ENCODE assay signal across 29 cellular contexts in the genomic region with DNA sequence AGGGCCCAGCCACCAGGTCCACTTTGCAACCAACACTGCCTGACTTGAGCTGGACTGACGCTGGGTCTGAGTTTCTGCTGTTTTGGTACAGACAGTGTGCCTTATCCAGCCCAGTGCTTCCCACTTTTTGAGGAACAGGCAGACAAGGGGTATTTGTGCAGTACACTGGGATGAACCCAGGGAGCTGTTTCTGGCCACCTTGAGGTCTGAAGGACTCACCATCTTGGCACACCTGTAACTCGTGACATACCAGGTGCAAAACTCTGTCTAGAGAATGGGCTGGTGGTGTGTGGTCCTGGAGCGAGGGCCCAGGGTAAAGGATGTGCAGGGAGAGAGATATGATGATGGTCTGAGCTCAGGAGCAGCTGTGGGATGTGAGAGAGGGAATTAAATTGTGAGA.
"Had no signal": no experiment of that assay in that cellular context is flagged by ENCODE, and none has a peak within 500 bp of the region (broad histone marks: within the 10 kb centered on the region; RNA-seq: fewer than 3 reads in every experiment).

No MANE protein-coding gene starts in this region.

- H3K27ac ChIP-seq: heart left ventricle, left lung, lower lobe of right lung, neural progenitor cell, pancreas, prostate gland, skin epidermis, tibial nerve, upper lobe of left lung had no signal

- H3K4me1 Mint-ChIP-seq: immature natural killer cell; mesothelial cell of epicardium; naive B cell; natural killer cell; nephron progenitor cell; neural progenitor cell; stimulated activated memory B cell treated with anti-CD40 and anti-IgM and Interleukin-4, amounts not matched to agents 10 μg/mL and 1 μg/mL and 100 μg/mL, for 72 hours; stimulated activated naive CD8-positive, alpha-beta T cell treated with anti-CD3 and anti-CD28 coated beads, Interleukin-15, amount 100 ng/mL, for 72 hours had no signal

- H3K27me3 Mint-ChIP-seq: stimulated activated memory B cell treated with anti-CD40 and anti-IgM and Interleukin-4, amounts not matched to agents 10 μg/mL and 1 μg/mL and 100 μg/mL, for 72 hours; stimulated activated naive CD8-positive, alpha-beta T cell treated with anti-CD3 and anti-CD28 coated beads, Interleukin-15, amount 100 ng/mL, for 72 hours had no signal

- DNase-seq: heart left ventricle; hypothalamus; immature natural killer cell; kidney; left colon; left lung; lower lobe of right lung; mammary epithelial cell; mesenchymal stem cell; naive B cell; natural killer cell; nephron progenitor cell; pancreas; posterior cingulate gyrus; retina; right cardiac atrium; stimulated activated CD4-positive, alpha-beta T cell treated with anti-CD3 and anti-CD28 coated beads, Interleukin-4, amount 100 ng/mL, for 4 hours; stimulated activated CD8-positive, alpha-beta memory T cell treated with anti-CD3 and anti-CD28 coated beads, Interleukin-4, amount 100 ng/mL, for 48 hours; stimulated activated naive CD4-positive, alpha-beta T cell treated with Interleukin-2 at 50 U/mL for 16 hours; stimulated activated naive CD8-positive, alpha-beta T cell treated with anti-CD3 and anti-CD28 coated beads, Interleukin-15, amount 100 ng/mL, for 72 hours; substantia nigra; upper lobe of left lung had no signal

- H3K27ac Mint-ChIP-seq: immature natural killer cell; mesothelial cell of epicardium; natural killer cell; nephron progenitor cell; neural progenitor cell; stimulated activated memory B cell treated with anti-CD40 and anti-IgM and Interleukin-4, amounts not matched to agents 10 μg/mL and 1 μg/mL and 100 μg/mL, for 72 hours had no signal

- H3K4me3 Mint-ChIP-seq: immature natural killer cell; mesothelial cell of epicardium; naive B cell; natural killer cell; nephron progenitor cell; neural progenitor cell; stimulated activated memory B cell treated with anti-CD40 and anti-IgM and Interleukin-4, amounts not matched to agents 10 μg/mL and 1 μg/mL and 100 μg/mL, for 72 hours; stimulated activated naive CD8-positive, alpha-beta T cell treated with anti-CD3 and anti-CD28 coated beads, Interleukin-15, amount 100 ng/mL, for 72 hours had no signal

- ATAC-seq: left colon; left lung; lower lobe of right lung; natural killer cell; pancreas; right cardiac atrium; sciatic nerve; stimulated activated memory B cell treated with anti-CD40 and anti-IgM and Interleukin-4, amounts not matched to agents 10 μg/mL and 1 μg/mL and 100 μg/mL, for 72 hours; stimulated activated naive CD8-positive, alpha-beta T cell treated with anti-CD3 and anti-CD28 coated beads, Interleukin-15, amount 100 ng/mL, for 72 hours had no signal

- H3K36me3 Mint-ChIP-seq: mesothelial cell of epicardium; naive B cell; natural killer cell; neural progenitor cell; stimulated activated memory B cell treated with anti-CD40 and anti-IgM and Interleukin-4, amounts not matched to agents 10 μg/mL and 1 μg/mL and 100 μg/mL, for 72 hours had no signal
